In the genomic region with DNA sequence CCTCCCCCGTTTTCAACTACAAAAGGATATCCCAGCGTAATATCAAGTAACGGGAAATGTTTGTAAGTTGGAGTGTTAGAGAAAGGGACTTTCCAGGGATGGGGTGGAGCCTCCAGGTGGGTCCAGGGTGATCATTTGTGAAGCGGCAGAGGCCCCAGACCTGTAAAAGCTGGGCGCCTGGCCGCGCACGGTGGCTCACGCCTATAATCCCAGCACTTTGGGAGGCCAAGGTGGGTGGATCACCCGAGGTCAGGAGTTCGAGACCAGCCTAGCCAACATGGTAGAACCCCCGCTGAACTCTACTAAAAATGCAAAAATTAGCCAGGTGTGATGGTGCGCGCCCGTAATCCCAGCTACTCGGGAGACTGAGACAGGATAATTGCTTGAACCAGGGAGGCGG, we compare ENCODE assay signal across 26 cellular contexts. TPM values are rescaled to one million over a fixed set of nuclear protein-coding genes. Genes with fewer than 3 reads are reported as not detected.
DNase-seq lines count a peak whose midpoint lies in the region; ATAC-seq and TF ChIP-seq lines count a peak whose summit lies in the region.
"Had no signal": no experiment of that assay in that cellular context is flagged by ENCODE, and none has a peak within 500 bp of the region (broad histone marks: within the 10 kb centered on the region; RNA-seq: fewer than 3 reads in every experiment).

No MANE protein-coding gene starts in this region.

- H2BK5ac ChIP-seq in trophoblast cell (ENCODE audit: low read depth, low read length, poor library complexity): no peak overlapping the region

- peaks cover 12% of the 10 kb centered on the region for H3K4me1 ChIP-seq in Caco-2
- H3K4me1 ChIP-seq in RWPE2 (ENCODE audit: insufficient read depth, poor library complexity, severe bottlenecking): no peaks in the 10 kb centered on the region
- peaks cover 27 to 30% of the 10 kb centered on the region in 2 donors for H3K4me1 ChIP-seq in thyroid gland
- peaks cover 0 to 7% of the 10 kb centered on the region in 2 experiments for H3K4me1 ChIP-seq in trophoblast cell (ENCODE audit: control insufficient read depth in 1 of 2, insufficient read depth in 2 of 2, low read length in 2 of 2)

- H3K4me3 Mint-ChIP-seq in Caco-2 (ENCODE audit: unreplicated experiment): no peak overlapping the region
- H3K4me3 Mint-ChIP-seq in stimulated activated effector memory CD8-positive, alpha-beta T cell treated with anti-CD3 and anti-CD28 coated beads, Interleukin-12 subunit alpha, Interleukin-12 subunit beta, amount 100 ng/mL, for 72 hours: no peak overlapping the region
- H3K4me3 Mint-ChIP-seq: CD4-positive, alpha-beta memory T cell; HFFc6 had no signal

- H3K27ac Mint-ChIP-seq in Caco-2 (ENCODE audit: unreplicated experiment): peak overlapping the region; percentile 49
- H3K27ac Mint-ChIP-seq in stimulated activated effector memory CD8-positive, alpha-beta T cell treated with anti-CD3 and anti-CD28 coated beads, Interleukin-12 subunit alpha, Interleukin-12 subunit beta, amount 100 ng/mL, for 72 hours: no peak overlapping the region
- H3K27ac Mint-ChIP-seq: CD4-positive, alpha-beta memory T cell; HFFc6 had no signal

- no peak overlapping the region for H3K14ac ChIP-seq in trophoblast cell (ENCODE audit: low read length)

- POLR2A ChIA-PET in Caco-2 (lab: Charles Lee): interaction anchor here (0.5 to 0.6 kb wide), 3 partner anchors 19 to 133 kb away, joined by 3 to 9 read pairs (median 4); no protein-coding TSS in a partner anchor

- CTCF ChIA-PET in Caco-2 (lab: Charles Lee): interaction anchor here (0.6 kb wide), 2 partner anchors 60 to 88 kb away, joined by 3 to 5 read pairs; no protein-coding TSS in a partner anchor

- intact Hi-C loops in Caco-2 (cut with micrococcal nuclease; ENCODE audit: unreplicated experiment) (no loop called here), thyroid gland (cut with DNase I) (no loop called here)

- H2AK5ac ChIP-seq in trophoblast cell (ENCODE audit: low read length): no peak overlapping the region

- H3K36me3 ChIP-seq in Caco-2 (ENCODE audit: control insufficient read depth, insufficient read depth, low read length) (no peaks in the 10 kb centered on the region), RWPE2 (ENCODE audit: low read depth) (no peaks in the 10 kb centered on the region), thyroid gland (no peaks in the 10 kb centered on the region), trophoblast cell (ENCODE audit: control insufficient read depth in 1 of 2, insufficient read depth in 2 of 2, low read length in 2 of 2) (no peaks in the 10 kb centered on the region)
- H3K36me3 ChIP-seq: HAP-1, MG63 had no signal

- H3K18ac ChIP-seq in trophoblast cell (ENCODE audit: low read length): no peak overlapping the region

- H3K4me3 ChIP-seq in Caco-2 (ENCODE audit: low read depth, low read length) (no peak overlapping the region), RWPE2 (ENCODE audit: severe bottlenecking) (no peak overlapping the region), thyroid gland (replicated peaks in 1 of 3) (no peak overlapping the region), trophoblast cell (ENCODE audit: low read depth, low read length) (no peak overlapping the region)
- H3K4me3 ChIP-seq: HAP-1, MG63, PC-9 had no signal

- peaks cover 16% of the 10 kb centered on the region for H3K4me1 Mint-ChIP-seq in Caco-2 (ENCODE audit: low read depth, unreplicated experiment)
- H3K4me1 Mint-ChIP-seq in stimulated activated effector memory CD8-positive, alpha-beta T cell treated with anti-CD3 and anti-CD28 coated beads, Interleukin-12 subunit alpha, Interleukin-12 subunit beta, amount 100 ng/mL, for 72 hours: no peaks in the 10 kb centered on the region
- H3K4me1 Mint-ChIP-seq: CD4-positive, alpha-beta memory T cell had no signal

- H3K27me3 Mint-ChIP-seq in Caco-2 (ENCODE audit: insufficient read depth, unreplicated experiment): no peaks in the 10 kb centered on the region

- H3K27ac ChIP-seq in RWPE2 (ENCODE audit: poor library complexity, severe bottlenecking): no peak overlapping the region
- H3K27ac ChIP-seq in thyroid gland: peak overlapping the region; percentile 3 to 82 (median 75)
- H3K27ac ChIP-seq in trophoblast cell (ENCODE audit: low read depth, low read length): no peak overlapping the region
- H3K27ac ChIP-seq: PC-9 had no signal

- H3K4ac ChIP-seq in trophoblast cell (ENCODE audit: low read depth, low read length): no peak overlapping the region

- H3K27me3 ChIP-seq in Caco-2 (replicated peaks; ENCODE audit: control insufficient read depth, insufficient read depth, low read length) (no peaks in the 10 kb centered on the region), RWPE2 (ENCODE audit: insufficient read depth, poor library complexity, severe bottlenecking) (peaks cover 9% of the 10 kb centered on the region), thyroid gland (no peaks in the 10 kb centered on the region), trophoblast cell (ENCODE audit: insufficient read depth, low read length) (no peaks in the 10 kb centered on the region)
- H3K27me3 ChIP-seq: MG63 had no signal

- 0 out of 2 replicates have a peak, but pooled peaks cover 3% of the 10 kb centered on the region for H3K9me3 ChIP-seq in Caco-2
- H3K9me3 ChIP-seq in RWPE2 (ENCODE audit: severe bottlenecking): no peaks in the 10 kb centered on the region
- no peaks in the 10 kb centered on the region for H3K9me3 ChIP-seq in thyroid gland
- peaks cover 2% of the 10 kb centered on the region for H3K9me3 ChIP-seq in trophoblast cell (ENCODE audit: insufficient read depth, low read depth, low read length)
- H3K9me3 ChIP-seq: HAP-1, MG63 had no signal

- H4K91ac ChIP-seq in trophoblast cell (ENCODE audit: low read depth, low read length): no peak overlapping the region

- no peaks in the 10 kb centered on the region for H3K36me3 Mint-ChIP-seq in Caco-2 (ENCODE audit: insufficient read depth, unreplicated experiment)
- no peaks in the 10 kb centered on the region for H3K36me3 Mint-ChIP-seq in stimulated activated effector memory CD8-positive, alpha-beta T cell treated with anti-CD3 and anti-CD28 coated beads, Interleukin-12 subunit alpha, Interleukin-12 subunit beta, amount 100 ng/mL, for 72 hours
- H3K36me3 Mint-ChIP-seq: CD4-positive, alpha-beta memory T cell had no signal

- no TSS peak for BruUV-seq in Caco-2 (replicated peaks; lab: Mats Ljungman, UMichigan)

- no peaks in the 10 kb centered on the region for H3K79me2 ChIP-seq in trophoblast cell (ENCODE audit: control insufficient read depth, insufficient read depth, low read length, poor library complexity)

- no peak overlapping the region for H3K9ac ChIP-seq in trophoblast cell (ENCODE audit: low read length)

- H2BK12ac ChIP-seq in trophoblast cell (ENCODE audit: low read length): no peak overlapping the region

- peaks cover 10% of the 10 kb centered on the region for H3K9me3 Mint-ChIP-seq in Caco-2 (ENCODE audit: unreplicated experiment)
- peaks cover 2% of the 10 kb centered on the region for H3K9me3 Mint-ChIP-seq in stimulated activated effector memory CD8-positive, alpha-beta T cell treated with anti-CD3 and anti-CD28 coated beads, Interleukin-12 subunit alpha, Interleukin-12 subunit beta, amount 100 ng/mL, for 72 hours

- no peak overlapping the region for H4K12ac ChIP-seq in trophoblast cell (ENCODE audit: low read depth, low read length)

- ATAC-seq in RWPE2 (ENCODE audit: low read depth): no peak
- no peak for ATAC-seq in activated CD4-positive, CD25-positive, alpha-beta regulatory T cell treated with anti-CD3 and anti-CD28 coated beads, Interleukin-2, amount 50 U/mL, for 24 hours
- ATAC-seq in SK-N-SH treated with all-trans-retinoic acid at 6 μM for 48 hours: no peak
- no peak for ATAC-seq in stimulated activated effector memory CD8-positive, alpha-beta T cell treated with anti-CD3 and anti-CD28 coated beads, Interleukin-12 subunit alpha, Interleukin-12 subunit beta, amount 100 ng/mL, for 72 hours

- DNase-seq in Caco-2 (no peak), RWPE2 (ENCODE audit: low spot score) (peak; percentile 11), mesenteric fat pad (ENCODE audit: low spot score) (peak; percentile 39), thyroid gland (peak; percentile 23 to 34), trophoblast cell (no peak)
- DNase-seq in stimulated activated effector memory CD8-positive, alpha-beta T cell treated with anti-CD3 and anti-CD28 coated beads, Interleukin-12 subunit alpha, Interleukin-12 subunit beta, amount 100 ng/mL, for 72 hours (ENCODE audit: low spot score in 2 of 2): no peak
- DNase-seq: C1 segment of cervical spinal cord; CD4-positive, alpha-beta memory T cell; COR-L47; IMR-90; KG1; MG63; NCI-H1105 treated with DMSO at 0.1 percent for 48 hours; NCI-H146; NCI-H1930; NCI-H2107; NCI-H524; NCI-H82; PC-9; Right ventricle myocardium superior had no signal

- no peaks in the 10 kb centered on the region for H3K79me1 ChIP-seq in trophoblast cell (ENCODE audit: low read length)

- TF ChIP-seq POLR2A in thyroid gland (IDR thresholded peaks at IDR 0.05): no peak

- H3K23ac ChIP-seq in trophoblast cell (ENCODE audit: low read length): no peak overlapping the region

- no peak overlapping the region for H4K8ac ChIP-seq in trophoblast cell (ENCODE audit: low read depth, low read length)

- TF ChIP-seq CTCF in Caco-2 (IDR thresholded peaks at IDR 0.05; ENCODE audit: insufficient read depth in 1 of 2, low read depth in 1 of 2, low read length in 1 of 2, severe bottlenecking in 1 of 2, unreplicated experiment in 1 of 2) (no peak), RWPE2 (IDR thresholded peaks at IDR 0.05; ENCODE audit: poor library complexity, severe bottlenecking) (no peak), thyroid gland (IDR thresholded peaks at IDR 0.05) (no peak)

- no peak overlapping the region for H3K4me2 ChIP-seq in trophoblast cell (ENCODE audit: low read length)
- H3K4me2 ChIP-seq: PC-9 had no signal

- H2AFZ ChIP-seq in trophoblast cell (ENCODE audit: insufficient read depth, low read length, poor library complexity): no peak overlapping the region
- H2AFZ ChIP-seq: PC-9 had no signal

- no peak overlapping the region for H2BK120ac ChIP-seq in trophoblast cell (ENCODE audit: insufficient read depth, low read length, poor library complexity)

- 46 to 64% methylated on average over 17 of the region's 17 CpGs for WGBS in thyroid gland, 2 donors
- WGBS in trophoblast cell (ENCODE audit: extremely low coverage, insufficient coverage, insufficient read length): no CpG with 5 or more reads among the region's 17 CpGs

TF ChIP-seq in SK-N-SH treated with all-trans-retinoic acid at 6 μM for 48 hours, 23 proteins besides CTCF, POLR2A, EP300 and RAD21 (continues in another document):
- no peak for TF ChIP-seq SNAI2 (CRISPR knock-in tag; IDR thresholded peaks at IDR 0.05)
- TF ChIP-seq RARB (CRISPR knock-in tag; IDR thresholded peaks at IDR 0.05): no peak
- TF ChIP-seq TOX (CRISPR knock-in tag; IDR thresholded peaks at IDR 0.05; ENCODE audit: borderline replicate concordance): no peak

RNA-seq across cellular contexts. Expression of a gene that starts 35.2 kb away (rescaled TPM):
- total RNA-seq in Caco-2 (2022) (0.42 and 0.50 TPM in 2 replicates), mesenteric fat pad (0.19 TPM), thyroid gland (1 to 10 TPM in 3 of 4 donors, under 1 TPM in 1; 0.40 to 7.6 (median 2.7) TPM)
- 0.10 and 0.11 TPM in 2 replicates for polyA plus RNA-seq in trophoblast cell (2013)
- total RNA-seq: RPMI7951, SK-MEL-5 had no signal
- polyA plus RNA-seq: IMR-90 had no signal

RNA-seq across cellular contexts. Expression of a gene that starts 55.0 kb away (rescaled TPM):
- 0.56 and 0.82 TPM in 2 replicates for total RNA-seq in Caco-2 (2022)
- not detected for total RNA-seq in mesenteric fat pad
- not detected for total RNA-seq in thyroid gland
- polyA plus RNA-seq in trophoblast cell (2013): 0.01 TPM in 1 of 2 replicates, not detected in the other
- total RNA-seq: CD4-positive, alpha-beta memory T cell; HFFc6; IMR-90; PC-9; Right ventricle myocardium superior; RPMI7951 had no signal
- polyA plus RNA-seq: CD4-positive, alpha-beta memory T cell; IMR-90 had no signal

Comparison
In these comparisons a context has a peak if more than half of its experiments do, and no peak if none do; other contexts are left out.
1. DNase-seq: peak in RWPE2 (single experiment), mesenteric fat pad (single experiment) and thyroid gland (2 of 2); none in Caco-2 (0 of 2), trophoblast cell (0 of 2) and stimulated activated effector memory CD8-positive, alpha-beta T cell treated with anti-CD3 and anti-CD28 coated beads, Interleukin-12 subunit alpha, Interleukin-12 subunit beta, amount 100 ng/mL, for 72 hours (0 of 2).
2. H3K27ac ChIP-seq: peak in thyroid gland (3 of 3); none in RWPE2 (single experiment) and trophoblast cell (single experiment).